ENCODE assay signal across 9 cellular contexts in genomic region chr7:158865462-158865922, GRCh38. TPM values are rescaled to one million over a fixed set of nuclear protein-coding genes. Genes with fewer than 3 reads are reported as not detected.
DNase-seq lines count a peak whose midpoint lies in the region; ATAC-seq, FAIRE-seq and TF ChIP-seq lines count a peak whose summit lies in the region.
"Had no signal": no experiment of that assay in that cellular context is flagged by ENCODE, and none has a peak within 500 bp of the region (broad histone marks: within the 10 kb centered on the region; RNA-seq: fewer than 3 reads in every experiment).

No MANE protein-coding gene starts in this region.

- H3K79me2 ChIP-seq in Loucy (ENCODE audit: insufficient read depth, low read length) (no peaks in the 10 kb centered on the region), GM12878 (ENCODE audit: control insufficient read depth, insufficient read depth, low read length) (no peaks in the 10 kb centered on the region; the same call in 1 of the 2 replicates)

- H3K9ac ChIP-seq in Loucy (ENCODE audit: low read depth, low read length, poor library complexity, severe bottlenecking), result no peak overlapping the region
- H3K9ac ChIP-seq in GM12878 (ENCODE audit: control insufficient read depth, insufficient read depth, low read length), result no peak overlapping the region

- H3K4me3 ChIP-seq in Loucy (ENCODE audit: low read length, poor library complexity, severe bottlenecking), result peak overlapping the region; percentile 18
- H3K4me3 ChIP-seq in GM12878, result no peak overlapping the region
- H3K4me3 ChIP-seq in naive thymus-derived CD4-positive, alpha-beta T cell (ENCODE audit: low read length), result no peak overlapping the region
- H3K4me3 ChIP-seq: breast epithelium had no signal

- no peaks in the 10 kb centered on the region for H3F3A ChIP-seq in Loucy (ENCODE audit: low read depth)

- no peaks in the 10 kb centered on the region for H3K9me3 Mint-ChIP-seq in naive thymus-derived CD4-positive, alpha-beta T cell

- no peak for TF ChIP-seq EP300 in GM12878 (IDR thresholded peaks at IDR 0.05; ENCODE audit: borderline replicate concordance in 1 of 2, control insufficient read depth in 1 of 2, low read depth in 2 of 2, low read length in 2 of 2)

- POLR2A ChIA-PET in GM12878 (lab: Charles Lee), result no interaction called here
- POLR2A ChIA-PET in naive thymus-derived CD4-positive, alpha-beta T cell (lab: Charles Lee), result interaction anchor here (0.5 to 2.3 kb wide), 2 partner anchors 39 to 53 kb away, joined by 4 to 8 read pairs; no protein-coding TSS in a partner anchor

- H3K9me2 ChIP-seq in Loucy (replicated peaks; ENCODE audit: low read depth, low read length), result no peaks in the 10 kb centered on the region

- intact Hi-C loops in GM12878 (cut with micrococcal nuclease; ENCODE audit: unreplicated experiment), result no loop called here
- intact Hi-C loops in naive thymus-derived CD4-positive, alpha-beta T cell (cut with micrococcal nuclease), result no loop called here

- no peaks in the 10 kb centered on the region for H3K36me3 ChIP-seq in Loucy (ENCODE audit: insufficient read depth, low read length)
- H3K36me3 ChIP-seq in GM12878 (ENCODE audit: control insufficient read depth in 2 of 2, insufficient read depth in 2 of 2, low read length in 1 of 2), result no peaks in the 10 kb centered on the region
- peaks cover 0 to 6% (median 0%) of the 10 kb centered on the region in 3 experiments for H3K36me3 ChIP-seq in naive thymus-derived CD4-positive, alpha-beta T cell (ENCODE audit: control insufficient read depth in 2 of 3, insufficient read depth in 3 of 3, low read length in 3 of 3)
- H3K36me3 ChIP-seq: breast epithelium had no signal

- H3K4me1 Mint-ChIP-seq in naive thymus-derived CD4-positive, alpha-beta T cell, result peaks cover 9 to 64% (median 51%) of the 10 kb centered on the region in 7 donors

- in situ Hi-C loops in GM12878 (cut with MboI), result no loop called here

- ATAC-seq in GM12878, result no peak
- ATAC-seq in naive thymus-derived CD4-positive, alpha-beta T cell, result no peak
- no peak for ATAC-seq in GM21367 (IDR thresholded peaks at IDR 0.05; ENCODE audit: unreplicated experiment)

- H3K27me3 ChIP-seq in Loucy (ENCODE audit: insufficient read depth, low read length, poor library complexity, severe bottlenecking) (no peaks in the 10 kb centered on the region), GM12878 (replicated peaks in 1 of 2; ENCODE audit: control insufficient read depth in 2 of 2, insufficient read depth in 2 of 2, low read length in 1 of 2) (no peaks in the 10 kb centered on the region)
- H3K27me3 ChIP-seq in naive thymus-derived CD4-positive, alpha-beta T cell (ENCODE audit: control insufficient read depth in 2 of 2, insufficient read depth in 2 of 2, low read length in 2 of 2), result no peaks in the 10 kb centered on the region
- H3K27me3 ChIP-seq: breast epithelium had no signal

- BruUV-seq in GM12878 (replicated peaks; lab: Mats Ljungman, UMichigan), result no TSS peak

- H3K36me3 Mint-ChIP-seq in naive thymus-derived CD4-positive, alpha-beta T cell, result peaks cover 0 to 18% (median 0%) of the 10 kb centered on the region in 5 donors

- FAIRE-seq in GM12878 (lab: Jason Lieb, UNC), result no peak

- H3K4me3 Mint-ChIP-seq in naive thymus-derived CD4-positive, alpha-beta T cell, result peak overlapping the region in 8 of 10 donors; percentile 25 to 98 (median 52)

- H3K27me3 Mint-ChIP-seq in naive thymus-derived CD4-positive, alpha-beta T cell, result no peaks in the 10 kb centered on the region

- no peak for TF ChIP-seq POLR2A in GM12878 (IDR thresholded peaks at IDR 0.05; ENCODE audit: low read depth, low read length)

- no peak for TF ChIP-seq RAD21 in GM12878 (IDR thresholded peaks at IDR 0.05; ENCODE audit: insufficient read depth, low read depth, low read length)

- TF ChIP-seq CTCF in Loucy (conservative IDR thresholded peaks at IDR 0.05; ENCODE audit: low read length) (no peak), GM12878 (IDR thresholded peaks at IDR 0.05 in 2 of 3, conservative IDR thresholded peaks at IDR 0.05 in 1 of 3; ENCODE audit: control insufficient read depth in 2 of 3, extremely low read depth in 1 of 3, insufficient read depth in 1 of 3, low read depth in 3 of 3, low read length in 3 of 3) (no peak)

- H2AFZ ChIP-seq in Loucy (ENCODE audit: low read length) (no peak overlapping the region; the same call in 1 of the 2 replicates), GM12878 (ENCODE audit: control insufficient read depth, low read depth, low read length) (no peak overlapping the region)

- no peak overlapping the region for H3K27ac ChIP-seq in GM12878 (ENCODE audit: control insufficient read depth, insufficient read depth)
- no peak overlapping the region for H3K27ac ChIP-seq in naive thymus-derived CD4-positive, alpha-beta T cell (ENCODE audit: low read depth, low read length)

- H3K4me1 ChIP-seq in Loucy (ENCODE audit: insufficient read depth, low read length, poor library complexity, severe bottlenecking) (peaks cover 22% of the 10 kb centered on the region), GM12878 (ENCODE audit: control insufficient read depth, insufficient read depth, low read length) (peaks cover 8% of the 10 kb centered on the region)
- peaks cover 0 to 14% of the 10 kb centered on the region in 2 donors for H3K4me1 ChIP-seq in naive thymus-derived CD4-positive, alpha-beta T cell (ENCODE audit: control insufficient read depth in 2 of 2, insufficient read depth in 2 of 2, low read length in 2 of 2)

- no peaks in the 10 kb centered on the region for H4K20me1 ChIP-seq in Loucy (ENCODE audit: insufficient read depth, low read length, poor library complexity, severe bottlenecking)
- no peaks in the 10 kb centered on the region for H4K20me1 ChIP-seq in GM12878 (ENCODE audit: control insufficient read depth, insufficient read depth)

- CTCF ChIA-PET in GM12878 (lab: Yijun Ruan, JAX), result interaction anchor here (0.6 kb wide), 1 partner anchor 861 kb away, joined by 3 read pairs; no protein-coding TSS in a partner anchor
- CTCF ChIA-PET in naive thymus-derived CD4-positive, alpha-beta T cell (lab: Charles Lee), result no interaction called here

- RAD21 ChIA-PET in GM12878 (lab: Charles Lee; ENCODE audit: unreplicated experiment), result interaction anchor here (1.3 kb wide), 2 partner anchors 56 to 111 kb away, joined by 3 read pairs; no protein-coding TSS in a partner anchor

- WGBS in GM12878 (ENCODE audit: insufficient coverage, insufficient replicate concordance, low lambda C conversion rate, missing lambda C conversion rate), result 63% methylated on average over 7 of the region's 7 CpGs

- SMC1A ChIA-PET in GM12878 (lab: Charles Lee; ENCODE audit: uncharacterized antibody, unreplicated experiment), result no interaction called here

- peak; percentile 65 for DNase-seq in GF-D8 (lab: John Stamatoyannopoulos, UW)
- DNase-seq in GM12878 (ENCODE audit: low read depth, low spot score), result no peak
- DNase-seq in naive thymus-derived CD4-positive, alpha-beta T cell, result no peak
- DNase-seq in glomerular visceral epithelial cell (ENCODE audit: extremely low spot score), result no peak
- no peak for DNase-seq in stimulated activated CD4-positive, alpha-beta T cell treated with anti-CD3 and anti-CD28 coated beads, Interleukin-1b, Interleukin-23, amount 100 ng/mL, for 48 hours
- DNase-seq: activated CD4-positive, alpha-beta T cell treated with anti-CD3 and anti-CD28 coated beads for 1 hour had no signal

- H3K9me3 ChIP-seq in Loucy (ENCODE audit: insufficient read depth, low read depth, low read length) (no peaks in the 10 kb centered on the region), GM12878 (replicated peaks; ENCODE audit: control insufficient read depth, insufficient read depth, low read length) (no peaks in the 10 kb centered on the region)
- no peaks in the 10 kb centered on the region for H3K9me3 ChIP-seq in naive thymus-derived CD4-positive, alpha-beta T cell (ENCODE audit: control insufficient read depth in 2 of 3, low read length in 3 of 3)
- H3K9me3 ChIP-seq: breast epithelium had no signal

- H3K27ac Mint-ChIP-seq in naive thymus-derived CD4-positive, alpha-beta T cell, result peak overlapping the region in 5 of 9 donors; percentile 25 to 98 (median 86)

- H3K4me2 ChIP-seq in Loucy (ENCODE audit: low read depth, low read length, poor library complexity, severe bottlenecking) (peak overlapping the region; percentile 55), GM12878 (ENCODE audit: control insufficient read depth, insufficient read depth) (0 out of 2 replicates have a peak overlapping the region, but pooled peaks have one; percentile 18)

RNA-seq across cellular contexts. Expression of gene DYNC2I1, which starts 9.1 kb away (rescaled TPM):
- total RNA-seq in GM12878 (2013; cell fraction: nucleolus; rRNA removed), result 52.9 and 56.0 TPM in 2 replicates
- total RNA-seq in GM12878 (2014; rRNA removed), result 5.7 and 6.7 TPM in 2 replicates
- total RNA-seq in GM12878 (2014; rRNA removed; fragmentation: Illumina TruSeq; extraction: Trizol), result 4.6 and 5.8 TPM in 2 replicates
- 6.1 and 8.4 TPM in 2 replicates for total RNA-seq in GM12878 (2021)
- 4.0 TPM for polyA plus RNA-seq in GM12878 (2011; ENCODE audit: low read depth)
- 6.8 and 9.1 TPM in 2 replicates for polyA plus RNA-seq in GM12878 (2011; rRNA removed)
- 10.4 and 11.9 TPM in 2 replicates for polyA plus RNA-seq in GM12878 (2011; cell fraction: cytosol; rRNA removed)
- 36.4 and 38.5 TPM in 2 replicates for polyA plus RNA-seq in GM12878 (2011; cell fraction: nucleus; rRNA removed)
- polyA plus RNA-seq in GM12878 (2012), result 7.2 and 7.9 TPM in 2 replicates
- 8.2 and 10.7 TPM in 2 replicates for polyA plus RNA-seq in GM12878 (2014; fragmentation: Illumina TruSeq; extraction: Trizol)
- 1 to 10 TPM in 1 of 2 experiments, under 1 TPM in 1; 0.42 to 1.4 TPM for polyA plus RNA-seq in GM12878 (2014; fragmentation: Nextera tagmentation; extraction: Ambion mirVana)
- 11.4 and 16.3 TPM in 2 replicates for polyA plus RNA-seq in GM12878 (2014; rRNA removed)
- 1 to 10 TPM; 9.6 to 9.9 TPM for polyA plus RNA-seq in GM12878 (2016; fragmentation: Nextera tagmentation; extraction: Ambion mirVana)
- polyA minus RNA-seq in GM12878 (2011; rRNA and poly(A)+ RNA removed), result 4.9 and 7.1 TPM in 2 replicates
- 2.9 and 4.2 TPM in 2 replicates for polyA minus RNA-seq in GM12878 (2011; cell fraction: cytosol; rRNA and poly(A)+ RNA removed)
- polyA minus RNA-seq in GM12878 (2011; cell fraction: nucleus; rRNA and poly(A)+ RNA removed), result 6.4 and 9.6 TPM in 2 replicates
- total RNA-seq in naive thymus-derived CD4-positive, alpha-beta T cell, result 10 to 100 TPM; 10.5 to 27.9 (median 15.4) TPM
- 10 to 100 TPM; 16.8 to 22.1 TPM for polyA plus RNA-seq in naive thymus-derived CD4-positive, alpha-beta T cell

RNA-seq across cellular contexts. Expression of gene ESYT2, which starts 36.2 kb away (rescaled TPM):
- 113 and 114 TPM in 2 replicates for total RNA-seq in GM12878 (2013; cell fraction: nucleolus; rRNA removed)
- total RNA-seq in GM12878 (2014; rRNA removed), result 33.0 and 36.3 TPM in 2 replicates
- 25.3 and 26.6 TPM in 2 replicates for total RNA-seq in GM12878 (2014; rRNA removed; fragmentation: Illumina TruSeq; extraction: Trizol)
- 24.7 and 25.8 TPM in 2 replicates for total RNA-seq in GM12878 (2021)
- 14.5 TPM for polyA plus RNA-seq in GM12878 (2011; ENCODE audit: low read depth)
- polyA plus RNA-seq in GM12878 (2011; rRNA removed), result 44.6 and 53.2 TPM in 2 replicates
- 32.6 and 32.8 TPM in 2 replicates for polyA plus RNA-seq in GM12878 (2011; cell fraction: cytosol; rRNA removed)
- polyA plus RNA-seq in GM12878 (2011; cell fraction: nucleus; rRNA removed), result 45.8 and 49.1 TPM in 2 replicates
- 18.7 and 24.3 TPM in 2 replicates for polyA plus RNA-seq in GM12878 (2012)
- 22.7 and 23.8 TPM in 2 replicates for polyA plus RNA-seq in GM12878 (2014; fragmentation: Illumina TruSeq; extraction: Trizol)
- polyA plus RNA-seq in GM12878 (2014; fragmentation: Nextera tagmentation; extraction: Ambion mirVana), result 1 to 10 TPM; 1.9 to 3.2 TPM
- 19.1 and 20.1 TPM in 2 replicates for polyA plus RNA-seq in GM12878 (2014; rRNA removed)
- 10 to 100 TPM in 1 of 2 experiments, 1 to 10 TPM in 1; 2.8 to 19.7 TPM for polyA plus RNA-seq in GM12878 (2016; fragmentation: Nextera tagmentation; extraction: Ambion mirVana)
- 50.8 and 59.8 TPM in 2 replicates for polyA minus RNA-seq in GM12878 (2011; rRNA and poly(A)+ RNA removed)
- 30.4 and 30.6 TPM in 2 replicates for polyA minus RNA-seq in GM12878 (2011; cell fraction: cytosol; rRNA and poly(A)+ RNA removed)
- polyA minus RNA-seq in GM12878 (2011; cell fraction: nucleus; rRNA and poly(A)+ RNA removed), result 23.1 and 31.4 TPM in 2 replicates
- 100 to 1,000 TPM; 103 to 129 (median 113) TPM for total RNA-seq in naive thymus-derived CD4-positive, alpha-beta T cell
- polyA plus RNA-seq in naive thymus-derived CD4-positive, alpha-beta T cell, result 10 to 100 TPM; 46.3 to 87.2 TPM
